ENCODE assay signal across 8 cellular contexts in genomic region chr20:57351042-57351783, GRCh38. TPM values are rescaled to one million over a fixed set of nuclear protein-coding genes. Genes with fewer than 3 reads are reported as not detected.
DNase-seq lines count a peak whose midpoint lies in the region; ATAC-seq and TF ChIP-seq lines count a peak whose summit lies in the region.

Gene RAE1 (plus strand): TSS chr20:57351255. CDS start chr20:57354039, 2,784 bp downstream.

- H3K4me1 ChIP-seq in Caco-2 (peaks cover 8% of the 10 kb centered on the region), mucosa of descending colon (ENCODE audit: low read depth) (peaks cover 8% of the 10 kb centered on the region)

- peak; percentile 69 for ATAC-seq in GM21515 (IDR thresholded peaks at IDR 0.05; ENCODE audit: unreplicated experiment)
- peak; percentile 97 for ATAC-seq in mucosa of descending colon

- no peaks in the 10 kb centered on the region for H3K9me3 ChIP-seq in Caco-2
- no peaks in the 10 kb centered on the region for H3K9me3 ChIP-seq in mucosa of descending colon

- DNase-seq in Caco-2 (peak; percentile 97 to 98), OCI-M1 (lab: John Stamatoyannopoulos, UW) (peak; percentile 94), activated T-cell treated with anti-CD3 and anti-CD28 coated beads for 24 hours (ENCODE audit: low read depth) (peak; percentile 88), epithelial cell of prostate (ENCODE audit: low read depth, low spot score) (peak; percentile 83), mucosa of descending colon (peak; percentile 91 to 94 (median 91))
- DNase-seq in stimulated activated CD8-positive, alpha-beta memory T cell treated with anti-CD3 and anti-CD28 coated beads, Interleukin-4, amount 100 ng/mL, for 1 hour (ENCODE audit: low read depth in 2 of 2, low spot score in 1 of 2) = peak; percentile 75 to 80

- POLR2A ChIA-PET in Caco-2 (lab: Charles Lee) = no interaction called here

- H3K4me1 Mint-ChIP-seq in Caco-2 (ENCODE audit: low read depth, unreplicated experiment) (peaks cover 18% of the 10 kb centered on the region), IgD-negative memory B cell (peaks cover 15 to 32% (median 16%) of the 10 kb centered on the region in 3 donors)

- H3K27me3 ChIP-seq in Caco-2 (replicated peaks; ENCODE audit: control insufficient read depth, insufficient read depth, low read length) = no peaks in the 10 kb centered on the region

- H3K4me3 ChIP-seq in Caco-2 (ENCODE audit: low read depth, low read length) = peak within 1 kb of the TSS; percentile 74
- peak within 1 kb of the TSS; percentile 88 for H3K4me3 ChIP-seq in mucosa of descending colon

- H3K27ac ChIP-seq in epithelial cell of prostate = peak within 1 kb of the TSS; percentile 66

- peaks cover 52% of the 10 kb centered on the region for H3K36me3 Mint-ChIP-seq in Caco-2 (ENCODE audit: insufficient read depth, unreplicated experiment)
- H3K36me3 Mint-ChIP-seq in IgD-negative memory B cell = no peaks in the 10 kb centered on the region

- H3K4me3 Mint-ChIP-seq in Caco-2 (ENCODE audit: unreplicated experiment) = peak within 1 kb of the TSS; percentile 88
- H3K4me3 Mint-ChIP-seq in IgD-negative memory B cell = peak within 1 kb of the TSS; percentile 87 to 96 (median 94)

- H3K27me3 Mint-ChIP-seq in Caco-2 (ENCODE audit: insufficient read depth, unreplicated experiment) = no peaks in the 10 kb centered on the region
- H3K27me3 Mint-ChIP-seq in IgD-negative memory B cell = peaks cover 4% of the 10 kb centered on the region

- CTCF ChIA-PET in Caco-2 (lab: Charles Lee) = interaction anchor here (0.6 to 0.9 kb wide), 2 partner anchors 32 to 106 kb away, joined by 3 to 4 read pairs; no protein-coding TSS in a partner anchor

- no TSS peak for BruUV-seq in Caco-2 (replicated peaks; lab: Mats Ljungman, UMichigan)

- intact Hi-C loops in Caco-2 (cut with micrococcal nuclease; ENCODE audit: unreplicated experiment) (no loop called here), mucosa of descending colon (cut with DNase I, micrococcal nuclease) (no loop called here)

- H3K9me3 Mint-ChIP-seq in Caco-2 (ENCODE audit: unreplicated experiment) (no peaks in the 10 kb centered on the region), IgD-negative memory B cell (no peaks in the 10 kb centered on the region)

- TF ChIP-seq CTCF in Caco-2 (IDR thresholded peaks at IDR 0.05; ENCODE audit: insufficient read depth in 1 of 2, low read depth in 1 of 2, low read length in 1 of 2, severe bottlenecking in 1 of 2, unreplicated experiment in 1 of 2) = no peak
- TF ChIP-seq CTCF in mucosa of descending colon (IDR thresholded peaks at IDR 0.05) = no peak

- peaks cover 7% of the 10 kb centered on the region; the same call in 1 of the 2 replicates for H3K36me3 ChIP-seq in Caco-2 (ENCODE audit: control insufficient read depth, insufficient read depth, low read length)
- peaks cover 3% of the 10 kb centered on the region for H3K36me3 ChIP-seq in mucosa of descending colon (ENCODE audit: low read depth)

- H3K27ac Mint-ChIP-seq in Caco-2 (ENCODE audit: unreplicated experiment) (peak within 1 kb of the TSS; percentile 90), IgD-negative memory B cell (peak within 1 kb of the TSS; percentile 88 to 90 (median 88))

RNA-seq across cellular contexts. Expression of gene RAE1, which starts in this region (rescaled TPM):
- 133 and 138 TPM in 2 replicates for total RNA-seq in Caco-2 (2022)
- polyA plus RNA-seq in IgD-negative memory B cell = 38.6 TPM
- total RNA-seq in mucosa of descending colon = 10 to 100 TPM; 17.6 to 21.0 (median 19.9) TPM

Comparison
In these comparisons a context has a peak if more than half of its experiments do, and no peak if none do; other contexts are left out.
1. Peak in every context shown above with its lines: DNase-seq, ATAC-seq, H3K4me3 ChIP-seq and H3K27ac ChIP-seq.